8 cellular contexts compared by ENCODE assay signal in the genomic region with DNA sequence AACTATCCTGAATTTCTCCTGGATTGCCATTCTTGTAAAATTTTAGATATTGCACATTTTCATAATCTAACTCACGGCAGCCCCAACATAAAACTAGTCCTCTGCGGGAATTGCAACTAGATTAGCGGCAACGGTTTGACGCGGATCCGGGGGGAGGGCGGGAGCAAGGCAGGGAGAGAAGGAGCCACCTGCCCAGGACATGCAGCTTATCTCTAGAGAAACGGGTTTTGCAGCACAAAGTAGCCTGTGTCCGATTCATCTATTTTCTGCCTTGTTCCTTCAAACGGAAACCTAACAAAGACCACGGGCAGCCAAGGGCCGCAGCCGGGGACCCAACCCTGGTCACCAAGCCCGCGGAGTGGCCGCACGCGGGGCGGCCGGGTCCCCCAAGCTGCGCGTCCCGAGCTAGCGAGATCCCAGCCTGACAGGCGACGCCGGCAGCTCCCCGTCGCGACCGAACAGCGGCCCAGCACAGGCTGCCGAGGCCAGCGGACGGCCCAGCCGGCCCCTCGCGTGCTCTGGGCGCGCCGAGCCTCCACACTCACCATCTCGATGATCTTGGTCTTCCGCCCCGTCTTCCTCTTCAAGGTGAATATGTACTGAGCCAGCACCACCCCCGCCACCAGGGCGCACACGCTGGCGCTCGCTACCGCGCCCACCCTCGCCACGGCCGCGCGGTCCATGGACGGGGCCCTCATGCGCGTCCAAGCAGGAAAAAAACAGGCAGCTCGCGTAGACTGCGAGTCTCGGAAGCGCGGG. TPM values are rescaled to one million over a fixed set of nuclear protein-coding genes. Genes with fewer than 3 reads are reported as not detected.
DNase-seq lines count a peak whose midpoint lies in the region; ATAC-seq and TF ChIP-seq lines count a peak whose summit lies in the region.

A gene (minus strand): TSS at position 754 of the 759 bp plus-strand sequence. CDS start 71 bp downstream, at position 683.

- TF ChIP-seq CTCF in GM06990 (IDR thresholded peaks at IDR 0.05; ENCODE audit: insufficient read depth, low read length, poor library complexity, severe bottlenecking) (no peak), right lobe of liver (IDR thresholded peaks at IDR 0.05) (no peak)

- H3K27me3 Mint-ChIP-seq in T-helper 2 cell treated with Interferon-gamma antibody and Interleukin-4, amounts not matched to agents 5 μg/mL and 100 μg/mL, for 36 hours (ENCODE audit: low read depth), result peaks cover 7% of the 10 kb centered on the region

- H3K36me3 ChIP-seq in GM06990 (ENCODE audit: control insufficient read depth, insufficient read depth, low read length) (peaks cover under 1% of the 10 kb centered on the region; the same call in 1 of the 2 replicates), right lobe of liver (no peaks in the 10 kb centered on the region)

- no peak for TF ChIP-seq RAD21 in Ishikawa (IDR thresholded peaks at IDR 0.05; ENCODE audit: low read depth)

- H3K27ac ChIP-seq in right lobe of liver, result peak within 1 kb of the TSS; percentile 83 to 87 (median 85)

- H3K27me3 ChIP-seq in GM06990 (replicated peaks; ENCODE audit: control insufficient read depth, insufficient read depth, low read length), result no peaks in the 10 kb centered on the region
- H3K27me3 ChIP-seq in right lobe of liver, result no peaks in the 10 kb centered on the region

- DNase-seq in GM06990 (ENCODE audit: extremely low read depth, insufficient read length) (no peak), dermis blood vessel endothelial cell (peak; percentile 47), right lobe of liver (peak; percentile 52 to 66 (median 60))
- no peak for DNase-seq in T-helper 2 cell treated with Interferon-gamma antibody and Interleukin-4, amounts not matched to agents 5 μg/mL and 100 μg/mL, for 36 hours (ENCODE audit: low spot score)
- peak; percentile 16 to 21 for DNase-seq in stimulated activated CD4-positive, alpha-beta T cell treated with anti-CD3 and anti-CD28 coated beads, Interleukin-4, amount 100 ng/mL, for 48 hours (ENCODE audit: low read depth in 2 of 2)
- no peak for DNase-seq in effector CD4-positive, alpha-beta T cell

- H3K4me3 ChIP-seq in GM06990 (replicated peaks; ENCODE audit: low read depth, low read length) (peak within 1 kb of the TSS; percentile 76), right lobe of liver (peak within 1 kb of the TSS; percentile 78 to 91 (median 89))

- intact Hi-C loops in right lobe of liver (cut with DNase I), result no loop called here

- no peaks in the 10 kb centered on the region for H3K9me3 ChIP-seq in right lobe of liver

- H3K4me1 ChIP-seq in right lobe of liver, result peaks cover 0 to 22% (median 11%) of the 10 kb centered on the region in 4 donors

- peak within 1 kb of the TSS; percentile 97 for H3K4me3 Mint-ChIP-seq in T-helper 2 cell treated with Interferon-gamma antibody and Interleukin-4, amounts not matched to agents 5 μg/mL and 100 μg/mL, for 36 hours

- WGBS in right lobe of liver (ENCODE audit: insufficient coverage, low coverage, low lambda C conversion rate, missing lambda C conversion rate), result 0% methylated on average over 7 of the region's 66 CpGs

- H3K9me3 Mint-ChIP-seq in T-helper 2 cell treated with Interferon-gamma antibody and Interleukin-4, amounts not matched to agents 5 μg/mL and 100 μg/mL, for 36 hours, result peaks cover 23% of the 10 kb centered on the region

- peak within 1 kb of the TSS; percentile 95 for H3K27ac Mint-ChIP-seq in T-helper 2 cell treated with Interferon-gamma antibody and Interleukin-4, amounts not matched to agents 5 μg/mL and 100 μg/mL, for 36 hours

- peak; percentile 57 for TF ChIP-seq POLR2A in right lobe of liver (IDR thresholded peaks at IDR 0.05)

- TF ChIP-seq EP300 in Ishikawa (IDR thresholded peaks at IDR 0.05; ENCODE audit: borderline replicate concordance), result no peak

- peaks cover 36% of the 10 kb centered on the region for H3K4me1 Mint-ChIP-seq in T-helper 2 cell treated with Interferon-gamma antibody and Interleukin-4, amounts not matched to agents 5 μg/mL and 100 μg/mL, for 36 hours (ENCODE audit: low read depth)

- ATAC-seq in GM21717 (IDR thresholded peaks at IDR 0.05; ENCODE audit: unreplicated experiment), result peak; percentile 33
- ATAC-seq in right lobe of liver, result peak; percentile 21 to 51 (median 46)

- H3K36me3 Mint-ChIP-seq in T-helper 2 cell treated with Interferon-gamma antibody and Interleukin-4, amounts not matched to agents 5 μg/mL and 100 μg/mL, for 36 hours (ENCODE audit: low read depth), result peaks cover 16% of the 10 kb centered on the region

TF ChIP-seq in Ishikawa, 13 proteins besides CTCF, POLR2A, EP300 and RAD21:
- no peak for TF ChIP-seq TAF1 (IDR thresholded peaks at IDR 0.05; ENCODE audit: low read depth)
- TF ChIP-seq, protein P1, sequence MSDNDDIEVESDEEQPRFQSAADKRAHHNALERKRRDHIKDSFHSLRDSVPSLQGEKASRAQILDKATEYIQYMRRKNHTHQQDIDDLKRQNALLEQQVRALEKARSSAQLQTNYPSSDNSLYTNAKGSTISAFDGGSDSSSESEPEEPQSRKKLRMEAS (IDR thresholded peaks at IDR 0.05), result peak; percentile 73

RNA-seq across cellular contexts. Expression of the gene that starts here (rescaled TPM):
- total RNA-seq in dermis blood vessel endothelial cell, result 31.3 and 32.9 TPM in 2 replicates
- 10 to 100 TPM in 3 of 6 experiments, 1 to 10 TPM in 3; 7.7 to 26.7 (median 11.0) TPM for total RNA-seq in right lobe of liver

Comparison
In these comparisons a context has a peak if more than half of its experiments do, and no peak if none do; other contexts are left out.
1. DNase-seq: peak in dermis blood vessel endothelial cell (single experiment), right lobe of liver (3 of 3) and stimulated activated CD4-positive, alpha-beta T cell treated with anti-CD3 and anti-CD28 coated beads, Interleukin-4, amount 100 ng/mL, for 48 hours (2 of 2); none in GM06990 (single experiment), T-helper 2 cell treated with Interferon-gamma antibody and Interleukin-4, amounts not matched to agents 5 μg/mL and 100 μg/mL, for 36 hours (single experiment) and effector CD4-positive, alpha-beta T cell (single experiment).